ENCODE assay signal across 8 cellular contexts in genomic region chr6:12009180-12009748, GRCh38. TPM values are rescaled to one million over a fixed set of nuclear protein-coding genes. Genes with fewer than 3 reads are reported as not detected.
DNase-seq lines count a peak whose midpoint lies in the region; ATAC-seq and TF ChIP-seq lines count a peak whose summit lies in the region.

No MANE protein-coding gene starts in this region.

- no peak for TF ChIP-seq CTCF in thoracic aorta (IDR thresholded peaks at IDR 0.05)

- H3K9me3 Mint-ChIP-seq in activated CD4-positive, alpha-beta T cell treated with anti-CD3 and anti-CD28 coated beads, Interleukin-2, amount 10 ng/mL, durations not matched to agents 7 days and 5 days, result no peaks in the 10 kb centered on the region
- H3K9me3 Mint-ChIP-seq in activated naive CD8-positive, alpha-beta T cell (ENCODE audit: low read depth), result peaks cover under 1% of the 10 kb centered on the region

- no peaks in the 10 kb centered on the region for H3K9me3 ChIP-seq in thoracic aorta

- H3K36me3 ChIP-seq in thoracic aorta, result no peaks in the 10 kb centered on the region

- H3K4me3 Mint-ChIP-seq in activated CD4-positive, alpha-beta T cell treated with anti-CD3 and anti-CD28 coated beads, Interleukin-2, amount 10 ng/mL, durations not matched to agents 7 days and 5 days, result peak overlapping the region; percentile 89
- H3K4me3 Mint-ChIP-seq in activated naive CD8-positive, alpha-beta T cell, result peak overlapping the region; percentile 93

- peak overlapping the region; percentile 80 for H3K4me3 ChIP-seq in thoracic aorta

- no peak for DNase-seq in activated CD4-positive, alpha-beta T cell treated with anti-CD3 and anti-CD28 coated beads, Interleukin-2, amount 10 ng/mL, durations not matched to agents 7 days and 5 days
- no peak for DNase-seq in activated CD4-positive, alpha-beta T cell treated with anti-CD3 and anti-CD28 coated beads, Interleukin-2, amount 50 U/mL, for 1 hour
- no peak for DNase-seq in thoracic aorta (ENCODE audit: low spot score)
- no peak for DNase-seq in NCI-H2171 treated with DMSO at 0.1 percent for 48 hours (lab: John Stamatoyannopoulos, UW)
- no peak for DNase-seq in Kasumi-1 (lab: John Stamatoyannopoulos, UW)
- no peak for DNase-seq in DMS79 treated with DMSO at 0.1 percent for 48 hours (lab: John Stamatoyannopoulos, UW)

- ATAC-seq in thoracic aorta (ENCODE audit: insufficient number of reproducible peaks, low FRiP score, low read depth), result no peak

- peaks cover 36% of the 10 kb centered on the region for H3K4me1 Mint-ChIP-seq in activated CD4-positive, alpha-beta T cell treated with anti-CD3 and anti-CD28 coated beads, Interleukin-2, amount 10 ng/mL, durations not matched to agents 7 days and 5 days
- H3K4me1 Mint-ChIP-seq in activated naive CD8-positive, alpha-beta T cell (ENCODE audit: low read depth), result peaks cover 37% of the 10 kb centered on the region

- H3K27me3 Mint-ChIP-seq in activated CD4-positive, alpha-beta T cell treated with anti-CD3 and anti-CD28 coated beads, Interleukin-2, amount 10 ng/mL, durations not matched to agents 7 days and 5 days, result no peaks in the 10 kb centered on the region
- H3K27me3 Mint-ChIP-seq in activated naive CD8-positive, alpha-beta T cell, result no peaks in the 10 kb centered on the region

- peaks cover 3% of the 10 kb centered on the region for H3K36me3 Mint-ChIP-seq in activated CD4-positive, alpha-beta T cell treated with anti-CD3 and anti-CD28 coated beads, Interleukin-2, amount 10 ng/mL, durations not matched to agents 7 days and 5 days (ENCODE audit: low read depth)
- peaks cover under 1% of the 10 kb centered on the region for H3K36me3 Mint-ChIP-seq in activated naive CD8-positive, alpha-beta T cell

- H3K4me1 ChIP-seq in thoracic aorta (ENCODE audit: control insufficient read depth in 1 of 2, low read depth in 2 of 2), result peaks cover 12 to 26% of the 10 kb centered on the region in 2 donors

- no peaks in the 10 kb centered on the region for H3K27me3 ChIP-seq in layer of hippocampus (ENCODE audit: control insufficient read depth, insufficient read depth, low read length)
- no peaks in the 10 kb centered on the region for H3K27me3 ChIP-seq in thoracic aorta (replicated peaks; ENCODE audit: insufficient read depth)

- POLR2A ChIA-PET in activated CD4-positive, alpha-beta T cell treated with anti-CD3 and anti-CD28 coated beads, Interleukin-2, amount 10 ng/mL, durations not matched to agents 7 days and 5 days (lab: Charles Lee), result interaction anchor here (0.6 kb wide), 1 partner anchor 775 kb away, joined by 4 read pairs; no protein-coding TSS in a partner anchor

- H3K27ac ChIP-seq in layer of hippocampus (ENCODE audit: low read depth, low read length), result peak overlapping the region; percentile 58
- H3K27ac ChIP-seq in thoracic aorta, result peak overlapping the region; percentile 86 to 94

- CTCF ChIA-PET in activated CD4-positive, alpha-beta T cell treated with anti-CD3 and anti-CD28 coated beads, Interleukin-2, amount 10 ng/mL, durations not matched to agents 7 days and 5 days (lab: Charles Lee), result interaction anchor here (0.6 kb wide), 1 partner anchor 42 kb away, joined by 3 read pairs; no protein-coding TSS in a partner anchor

- peak overlapping the region; percentile 99 for H3K27ac Mint-ChIP-seq in activated CD4-positive, alpha-beta T cell treated with anti-CD3 and anti-CD28 coated beads, Interleukin-2, amount 10 ng/mL, durations not matched to agents 7 days and 5 days
- H3K27ac Mint-ChIP-seq in activated naive CD8-positive, alpha-beta T cell, result peak overlapping the region; percentile 97

RNA-seq across cellular contexts. Expression of gene HIVEP1, which starts 2.8 kb away (rescaled TPM):
- total RNA-seq in activated CD4-positive, alpha-beta T cell treated with anti-CD3 and anti-CD28 coated beads, Interleukin-2, amount 10 ng/mL, durations not matched to agents 7 days and 5 days, result 10 to 100 TPM; 24.2 to 33.0 TPM
- 10 to 100 TPM; 22.3 to 34.4 TPM for total RNA-seq in thoracic aorta
